ENCODE assay signal across 8 cellular contexts in genomic region chr7:55964261-55964801, GRCh38. TPM values are rescaled to one million over a fixed set of nuclear protein-coding genes. Genes with fewer than 3 reads are reported as not detected.
DNase-seq lines count a peak whose midpoint lies in the region; ATAC-seq and TF ChIP-seq lines count a peak whose summit lies in the region.

Gene NIPSNAP2, plus strand, starts transcription at chr7:55964585. Its CDS starts 25 bp downstream, at chr7:55964610.

- H3K4me3 ChIP-seq in Panc1 (ENCODE audit: low read depth in 2 of 2, low read length in 2 of 2) (peak within 1 kb of the TSS; percentile 69 to 81), neuron (ENCODE audit: low read length) (peak within 1 kb of the TSS; percentile 99)

- H3K27me3 ChIP-seq in Panc1 (ENCODE audit: control insufficient read depth, insufficient read depth, low read length) (no peaks in the 10 kb centered on the region), foreskin keratinocyte (no peaks in the 10 kb centered on the region), neuron (ENCODE audit: insufficient read depth, low read length) (no peaks in the 10 kb centered on the region)

- H3K9me3 ChIP-seq in Panc1 (ENCODE audit: control insufficient read depth, insufficient read depth, low read depth, low read length) (no peaks in the 10 kb centered on the region), neuron (ENCODE audit: low read length) (peaks cover 2% of the 10 kb centered on the region)

- H3K4me1 ChIP-seq in Panc1 (ENCODE audit: control insufficient read depth, insufficient read depth, low read length) (peaks cover 10% of the 10 kb centered on the region), foreskin keratinocyte (peaks cover 4% of the 10 kb centered on the region), neuron (ENCODE audit: insufficient read depth, low read length) (peaks cover 3% of the 10 kb centered on the region)

- in situ Hi-C loops in Panc1 (cut with HindIII; ENCODE audit: low pct_unique_long_range_greater_than_20kb, low sequenced_read_pairs) = no loop called here

- POLR2A ChIA-PET in Panc1 (lab: Charles Lee) = interaction anchor here (0.5 to 0.9 kb wide), 6 partner anchors 10 to 321 kb away, joined by 3 to 9 read pairs (median 4); no protein-coding TSS in a partner anchor

- peak; percentile 78 for TF ChIP-seq CTCF in GM20000 (IDR thresholded peaks at IDR 0.05; ENCODE audit: extremely low read depth, missing control alignments)
- TF ChIP-seq CTCF in Panc1 (IDR thresholded peaks at IDR 0.05) = peak; percentile 99
- TF ChIP-seq CTCF in foreskin keratinocyte (conservative IDR thresholded peaks at IDR 0.05) = peak; percentile 58

- H3K27ac ChIP-seq in Panc1 (ENCODE audit: low read length) (peak within 1 kb of the TSS; percentile 95), foreskin keratinocyte (peak within 1 kb of the TSS; percentile 81)

- peak within 1 kb of the TSS; percentile 78 for H2AFZ ChIP-seq in neuron (ENCODE audit: low read depth, low read length)

- CTCF ChIA-PET in Panc1 (lab: Charles Lee) = interaction anchor here (0.5 to 1.9 kb wide), 10 partner anchors 78 to 677 kb away, joined by 3 to 11 read pairs (median 4); no protein-coding TSS in a partner anchor

- H3K36me3 ChIP-seq in Panc1 (ENCODE audit: control insufficient read depth, insufficient read depth, low read length) (no peaks in the 10 kb centered on the region), neuron (ENCODE audit: insufficient read depth, low read length) (peaks cover 17% of the 10 kb centered on the region)

- ATAC-seq in Panc1 (peak; percentile 90), foreskin keratinocyte (peak; percentile 58)

- DNase-seq in DMS153 treated with DMSO at 0.1 percent for 48 hours (lab: John Stamatoyannopoulos, UW; ENCODE audit: unreplicated experiment) (peak; percentile 32), GM20000 (ENCODE audit: low spot score) (peak; percentile 94), HT-29 (ENCODE audit: low spot score) (peak; percentile 60), Panc1 (ENCODE audit: low read depth, low spot score) (no peak), foreskin keratinocyte (no peak), superior temporal gyrus (ENCODE audit: extremely low spot score) (peak; percentile 55)
- peak; percentile 87 for DNase-seq in activated effector memory CD4-positive, alpha-beta T cell treated with anti-CD3 and anti-CD28 coated beads, Interleukin-2, amount 50 U/mL, for 16 hours

- intact Hi-C loops in Panc1 (cut with micrococcal nuclease; ENCODE audit: unreplicated experiment) = loop anchor here (5.0 kb wide), 1 partner anchor 322 kb away; no protein-coding TSS in a partner anchor

- no TSS peak for BruUV-seq in Panc1 (replicated peaks; lab: Mats Ljungman, UMichigan)

RNA-seq across cellular contexts. Expression of gene NIPSNAP2, which starts in this region (rescaled TPM):
- 9.5 and 10.9 TPM in 2 replicates for total RNA-seq in HT-29 (2014; rRNA removed; shearing (Covaris generic))
- 93.2 TPM for total RNA-seq in Panc1 (2021; ENCODE audit: unreplicated experiment)
- polyA plus RNA-seq in Panc1 (2012; ENCODE audit: insufficient read length) = 75.6 TPM
- total RNA-seq in foreskin keratinocyte = 40.1 and 40.4 TPM in 2 replicates
- 26.5 and 29.0 TPM in 2 replicates for polyA plus RNA-seq in foreskin keratinocyte

Comparison
In these comparisons a context has a peak if more than half of its experiments do, and no peak if none do; other contexts are left out.
1. DNase-seq: peak in DMS153 treated with DMSO at 0.1 percent for 48 hours (single experiment), GM20000 (single experiment), HT-29 (single experiment), activated effector memory CD4-positive, alpha-beta T cell treated with anti-CD3 and anti-CD28 coated beads, Interleukin-2, amount 50 U/mL, for 16 hours (single experiment) and superior temporal gyrus (single experiment); none in Panc1 (single experiment) and foreskin keratinocyte (0 of 2).
2. Peak in every context shown above with its lines, with median percentiles within 50 percentile points of each other: CTCF ChIP-seq.